20 cellular contexts compared by ENCODE assay signal in genomic region chr9:119709431-119709830, GRCh38.
DNase-seq lines count a peak whose midpoint lies in the region; ATAC-seq, FAIRE-seq and TF ChIP-seq lines count a peak whose summit lies in the region.
"Had no signal": no experiment of that assay in that cellular context is flagged by ENCODE, and none has a peak within 500 bp of the region (broad histone marks: within the 10 kb centered on the region; RNA-seq: fewer than 3 reads in every experiment).

No MANE protein-coding gene starts in this region.

- no peak for TF ChIP-seq CTCF in A549 (IDR thresholded peaks at IDR 0.05)

- H3K27ac Mint-ChIP-seq in activated naive CD4-positive, alpha-beta T cell treated with anti-CD3 and anti-CD28 coated beads, Interleukin-2, amount 50 U/mL, for 72 hours, result no peak overlapping the region
- H3K27ac Mint-ChIP-seq: B cell; CD4-positive, CD25-positive, alpha-beta regulatory T cell; CD8-positive, alpha-beta T cell had no signal

- H3K4me2 ChIP-seq in A549, result no peak overlapping the region
- H3K4me2 ChIP-seq in GM23248 (ENCODE audit: unreplicated experiment), result no peak overlapping the region
- H3K4me2 ChIP-seq: BLaER1 had no signal

- ATAC-seq in A549 (no peak), GM18519 (IDR thresholded peaks at IDR 0.05; ENCODE audit: low FRiP score, unreplicated experiment) (no peak), GM19467 (IDR thresholded peaks at IDR 0.05; ENCODE audit: unreplicated experiment) (no peak)
- no peak for ATAC-seq in activated naive CD4-positive, alpha-beta T cell treated with anti-CD3 and anti-CD28 coated beads, Interleukin-2, amount 50 U/mL, for 72 hours
- ATAC-seq: CD8-positive, alpha-beta T cell had no signal

- H3K4me3 ChIP-seq in A549 (no peak overlapping the region), GM23248 (no peak overlapping the region)
- H3K4me3 ChIP-seq: BLaER1 had no signal

- WGBS in A549 (ENCODE audit: missing lambda C conversion rate), result 2% methylated on average over 2 of the region's 2 CpGs
- WGBS in GM23248 (ENCODE audit: low coverage in 1 of 2, low lambda C conversion rate in 2 of 2, missing lambda C conversion rate in 2 of 2), 2 experiments, result 12 to 19% methylated on average over 2 of the region's 2 CpGs

- H3K4me1 ChIP-seq in A549 (no peaks in the 10 kb centered on the region), GM23248 (ENCODE audit: insufficient read depth) (no peaks in the 10 kb centered on the region)
- H3K4me1 ChIP-seq: BLaER1, Caco-2 had no signal

- no peak overlapping the region for H2AFZ ChIP-seq in GM23248

- TF ChIP-seq EP300 in A549 (IDR thresholded peaks at IDR 0.05), result no peak

- no peaks in the 10 kb centered on the region for H3K79me2 ChIP-seq in GM23248 (ENCODE audit: insufficient read depth)

- H3K27ac ChIP-seq in A549 (no peak overlapping the region), GM23248 (no peak overlapping the region)
- H3K27ac ChIP-seq: BLaER1, C4-2B had no signal

- no peak for TF ChIP-seq POLR2A in A549 (IDR thresholded peaks at IDR 0.05; ENCODE audit: low read length)

- TF ChIP-seq RAD21 in A549 (conservative IDR thresholded peaks at IDR 0.05 in 1 of 2, IDR thresholded peaks at IDR 0.05 in 1 of 2), result no peak

- no peak overlapping the region for H3K9ac ChIP-seq in GM23248
- H3K9ac ChIP-seq: BLaER1 had no signal

- no peaks in the 10 kb centered on the region for H3F3A ChIP-seq in GM23248 (ENCODE audit: insufficient read depth)

- FAIRE-seq in A549 (lab: Jason Lieb, UNC), result no peak
- FAIRE-seq: G401.6, GM12892, GM19239, H1 had no signal

- no peaks in the 10 kb centered on the region for H3K36me3 Mint-ChIP-seq in activated naive CD4-positive, alpha-beta T cell treated with anti-CD3 and anti-CD28 coated beads, Interleukin-2, amount 50 U/mL, for 72 hours
- H3K36me3 Mint-ChIP-seq: CD4-positive, CD25-positive, alpha-beta regulatory T cell; CD8-positive, alpha-beta T cell had no signal

- POLR2A ChIA-PET in A549 (lab: Yijun Ruan, JAX), result no interaction called here

- no peak for DNase-seq in A549 (ENCODE audit: low read depth in 1 of 2, low spot score in 1 of 2)
- DNase-seq in GM23248, result peak; percentile 1
- DNase-seq in NCI-H446 treated with DMSO at 0.1 percent for 48 hours (lab: John Stamatoyannopoulos, UW), result peak; percentile 13
- DNase-seq in activated naive CD4-positive, alpha-beta T cell treated with anti-CD3 and anti-CD28 coated beads, Interleukin-2, amount 50 U/mL, for 72 hours (ENCODE audit: low spot score in 2 of 2), result no peak
- DNase-seq: Caco-2; CD4-positive, CD25-positive, alpha-beta regulatory T cell; CD8-positive, alpha-beta T cell; DMS153; DND-41; H7; HCEC 1CT had no signal

- no peaks in the 10 kb centered on the region for H3K27me3 ChIP-seq in GM23248 (replicated peaks; ENCODE audit: insufficient read depth)
- H3K27me3 ChIP-seq: BLaER1 had no signal

- H3K9me3 ChIP-seq in A549, result no peaks in the 10 kb centered on the region
- no peaks in the 10 kb centered on the region for H3K9me3 ChIP-seq in GM23248 (ENCODE audit: low read depth)
- H3K9me3 ChIP-seq: BLaER1, Caco-2 had no signal

- in situ Hi-C loops in GM23248 (cut with MboI), result no loop called here

- no peaks in the 10 kb centered on the region for H3K9me2 ChIP-seq in GM23248 (ENCODE audit: insufficient read depth)

- CTCF ChIA-PET in A549 (lab: Yijun Ruan, JAX), result no interaction called here

- H3K36me3 ChIP-seq in GM23248 (ENCODE audit: low read depth), result no peaks in the 10 kb centered on the region
- H3K36me3 ChIP-seq: BLaER1 had no signal

- peaks cover 9 to 10% of the 10 kb centered on the region in 2 donors for H3K9me3 Mint-ChIP-seq in activated naive CD4-positive, alpha-beta T cell treated with anti-CD3 and anti-CD28 coated beads, Interleukin-2, amount 50 U/mL, for 72 hours

- no peaks in the 10 kb centered on the region for H4K20me1 ChIP-seq in GM23248 (ENCODE audit: insufficient read depth)
- H4K20me1 ChIP-seq: BLaER1 had no signal

TF ChIP-seq in A549, 52 proteins besides CTCF, POLR2A, EP300 and RAD21:
- TF ChIP-seq, protein P1, sequence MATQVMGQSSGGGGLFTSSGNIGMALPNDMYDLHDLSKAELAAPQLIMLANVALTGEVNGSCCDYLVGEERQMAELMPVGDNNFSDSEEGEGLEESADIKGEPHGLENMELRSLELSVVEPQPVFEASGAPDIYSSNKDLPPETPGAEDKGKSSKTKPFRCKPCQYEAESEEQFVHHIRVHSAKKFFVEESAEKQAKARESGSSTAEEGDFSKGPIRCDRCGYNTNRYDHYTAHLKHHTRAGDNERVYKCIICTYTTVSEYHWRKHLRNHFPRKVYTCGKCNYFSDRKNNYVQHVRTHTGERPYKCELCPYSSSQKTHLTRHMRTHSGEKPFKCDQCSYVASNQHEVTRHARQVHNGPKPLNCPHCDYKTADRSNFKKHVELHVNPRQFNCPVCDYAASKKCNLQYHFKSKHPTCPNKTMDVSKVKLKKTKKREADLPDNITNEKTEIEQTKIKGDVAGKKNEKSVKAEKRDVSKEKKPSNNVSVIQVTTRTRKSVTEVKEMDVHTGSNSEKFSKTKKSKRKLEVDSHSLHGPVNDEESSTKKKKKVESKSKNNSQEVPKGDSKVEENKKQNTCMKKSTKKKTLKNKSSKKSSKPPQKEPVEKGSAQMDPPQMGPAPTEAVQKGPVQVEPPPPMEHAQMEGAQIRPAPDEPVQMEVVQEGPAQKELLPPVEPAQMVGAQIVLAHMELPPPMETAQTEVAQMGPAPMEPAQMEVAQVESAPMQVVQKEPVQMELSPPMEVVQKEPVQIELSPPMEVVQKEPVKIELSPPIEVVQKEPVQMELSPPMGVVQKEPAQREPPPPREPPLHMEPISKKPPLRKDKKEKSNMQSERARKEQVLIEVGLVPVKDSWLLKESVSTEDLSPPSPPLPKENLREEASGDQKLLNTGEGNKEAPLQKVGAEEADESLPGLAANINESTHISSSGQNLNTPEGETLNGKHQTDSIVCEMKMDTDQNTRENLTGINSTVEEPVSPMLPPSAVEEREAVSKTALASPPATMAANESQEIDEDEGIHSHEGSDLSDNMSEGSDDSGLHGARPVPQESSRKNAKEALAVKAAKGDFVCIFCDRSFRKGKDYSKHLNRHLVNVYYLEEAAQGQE (IDR thresholded peaks at IDR 0.05), result peak; percentile 25; the same call in 1 of the 2 replicates
- no peak for TF ChIP-seq MAX (IDR thresholded peaks at IDR 0.05)

Comparison
In these comparisons a context has a peak if more than half of its experiments do, and no peak if none do; other contexts are left out.
1. DNase-seq: peak in GM23248 (single experiment) and NCI-H446 treated with DMSO at 0.1 percent for 48 hours (single experiment); none in A549 (0 of 2) and activated naive CD4-positive, alpha-beta T cell treated with anti-CD3 and anti-CD28 coated beads, Interleukin-2, amount 50 U/mL, for 72 hours (0 of 2).